Comparison of ENCODE assay signal across 22 cellular contexts in genomic region chr18:71450258-71450657, GRCh38.
"Had no signal": no experiment of that assay in that cellular context is flagged by ENCODE, and none has a peak within 500 bp of the region (broad histone marks: within the 10 kb centered on the region; RNA-seq: fewer than 3 reads in every experiment).

No MANE protein-coding gene starts in this region.

- H3K27ac ChIP-seq: body of pancreas, lower lobe of right lung, pancreas, thoracic aorta, upper lobe of left lung had no signal

- H3K4me1 ChIP-seq: body of pancreas, lower lobe of right lung, pancreas, upper lobe of left lung had no signal

- H3K9me3 Mint-ChIP-seq: activated naive CD8-positive, alpha-beta T cell treated with anti-CD3 and anti-CD28 coated beads, Interleukin-2, amount 10 ng/mL, durations not matched to agents 7 days and 5 days; activated T-helper 17 cell treated with anti-CD3 and anti-CD28 coated beads, Interleukin-2, amount 50 U/mL, for 72 hours had no signal

- H3K36me3 Mint-ChIP-seq: activated naive CD8-positive, alpha-beta T cell treated with anti-CD3 and anti-CD28 coated beads, Interleukin-2, amount 10 ng/mL, durations not matched to agents 7 days and 5 days; naive thymus-derived CD8-positive, alpha-beta T cell; stimulated activated effector memory CD8-positive, alpha-beta T cell treated with anti-CD3 and anti-CD28 coated beads, Interleukin-12 subunit alpha, Interleukin-12 subunit beta, amount 100 ng/mL, for 72 hours had no signal

- H3K27me3 ChIP-seq: body of pancreas, pancreas, upper lobe of left lung had no signal

- H3K9me3 ChIP-seq: body of pancreas, lower lobe of right lung, pancreas, thoracic aorta, upper lobe of left lung had no signal

- ATAC-seq: activated CD8-positive, alpha-beta T cell treated with anti-CD3 and anti-CD28 coated beads for 36 hours; activated T-helper 17 cell treated with anti-CD3 and anti-CD28 coated beads, Interleukin-2, amount 50 U/mL, for 72 hours; body of pancreas; left colon; lower lobe of right lung; naive thymus-derived CD8-positive, alpha-beta T cell; pancreas; sciatic nerve; stimulated activated effector memory CD8-positive, alpha-beta T cell treated with anti-CD3 and anti-CD28 coated beads, Interleukin-12 subunit alpha, Interleukin-12 subunit beta, amount 100 ng/mL, for 72 hours had no signal

- H3K4me3 ChIP-seq: body of pancreas, lower lobe of right lung, pancreas, thoracic aorta, upper lobe of left lung had no signal

- H3K36me3 ChIP-seq: lower lobe of right lung, pancreas, thoracic aorta, upper lobe of left lung had no signal

- H3K4me3 Mint-ChIP-seq: activated CD8-positive, alpha-beta T cell treated with anti-CD3 and anti-CD28 coated beads for 36 hours; activated naive CD8-positive, alpha-beta T cell treated with anti-CD3 and anti-CD28 coated beads, Interleukin-2, amount 10 ng/mL, durations not matched to agents 7 days and 5 days; activated T-helper 17 cell treated with anti-CD3 and anti-CD28 coated beads, Interleukin-2, amount 50 U/mL, for 72 hours; naive thymus-derived CD8-positive, alpha-beta T cell; stimulated activated effector memory CD8-positive, alpha-beta T cell treated with anti-CD3 and anti-CD28 coated beads, Interleukin-12 subunit alpha, Interleukin-12 subunit beta, amount 100 ng/mL, for 72 hours had no signal

- H3K27ac Mint-ChIP-seq: activated CD8-positive, alpha-beta T cell treated with anti-CD3 and anti-CD28 coated beads for 36 hours; activated naive CD8-positive, alpha-beta T cell treated with anti-CD3 and anti-CD28 coated beads, Interleukin-2, amount 10 ng/mL, durations not matched to agents 7 days and 5 days; activated T-helper 17 cell treated with anti-CD3 and anti-CD28 coated beads, Interleukin-2, amount 50 U/mL, for 72 hours; naive thymus-derived CD8-positive, alpha-beta T cell; stimulated activated effector memory CD8-positive, alpha-beta T cell treated with anti-CD3 and anti-CD28 coated beads, Interleukin-12 subunit alpha, Interleukin-12 subunit beta, amount 100 ng/mL, for 72 hours had no signal

- DNase-seq: activated CD4-positive, alpha-beta T cell treated with anti-CD3 and anti-CD28 coated beads for 48 hours; activated CD4-positive, CD25-positive, alpha-beta regulatory T cell; activated CD8-positive, alpha-beta T cell treated with anti-CD3 and anti-CD28 coated beads for 36 hours; activated naive CD4-positive, alpha-beta T cell; activated naive CD8-positive, alpha-beta T cell treated with anti-CD3 and anti-CD28 coated beads, Interleukin-2, amount 10 ng/mL, durations not matched to agents 7 days and 5 days; activated T-cell treated with anti-CD3 and anti-CD28 coated beads, Interleukin-2, amount 50 U/mL, for 1 hour; amygdala; body of pancreas; foreskin melanocyte; glutamatergic neuron; hypothalamus; islet precursor cell; left colon; lower lobe of right lung; naive thymus-derived CD8-positive, alpha-beta T cell; pancreas; stimulated activated CD4-positive, alpha-beta T cell treated with anti-CD3 and anti-CD28 coated beads, Interleukin-4, amount 100 ng/mL, for 24 hours; upper lobe of left lung had no signal

- H3K27me3 Mint-ChIP-seq: activated CD8-positive, alpha-beta T cell treated with anti-CD3 and anti-CD28 coated beads for 36 hours; activated T-helper 17 cell treated with anti-CD3 and anti-CD28 coated beads, Interleukin-2, amount 50 U/mL, for 72 hours; naive thymus-derived CD8-positive, alpha-beta T cell had no signal

- H3K4me1 Mint-ChIP-seq: activated naive CD8-positive, alpha-beta T cell treated with anti-CD3 and anti-CD28 coated beads, Interleukin-2, amount 10 ng/mL, durations not matched to agents 7 days and 5 days; activated T-helper 17 cell treated with anti-CD3 and anti-CD28 coated beads, Interleukin-2, amount 50 U/mL, for 72 hours; naive thymus-derived CD8-positive, alpha-beta T cell; stimulated activated effector memory CD8-positive, alpha-beta T cell treated with anti-CD3 and anti-CD28 coated beads, Interleukin-12 subunit alpha, Interleukin-12 subunit beta, amount 100 ng/mL, for 72 hours had no signal
